Comparison of ENCODE assay signal across 1 cellular context in the genomic region with DNA sequence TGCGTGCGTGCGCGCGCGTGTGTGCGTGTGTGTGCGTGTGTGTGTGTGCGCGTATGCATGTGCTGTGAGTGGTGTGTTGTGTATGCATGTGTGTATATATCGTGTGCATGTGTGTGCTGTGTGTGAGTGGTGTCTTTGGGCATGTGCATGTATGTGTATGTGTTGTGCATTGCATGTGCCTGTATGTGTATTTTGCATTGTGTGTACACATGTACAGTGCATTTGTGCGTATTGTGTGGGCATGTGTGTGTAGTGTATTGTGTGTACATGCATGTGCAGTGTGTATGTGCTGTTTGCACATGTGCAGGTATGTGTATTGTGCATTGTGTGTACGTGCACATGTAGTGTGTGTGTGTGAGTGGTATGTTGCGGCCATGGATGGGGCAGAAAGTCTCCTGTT.
TF ChIP-seq lines count a peak whose summit lies in the region.

No MANE protein-coding gene starts in this region.

TF ChIP-seq in HEK293, 187 proteins besides CTCF, POLR2A, EP300 and RAD21 (continued from another document):
- TF ChIP-seq ZSCAN4 (tag by site-specific recombination; IDR thresholded peaks at IDR 0.05) (peak; percentile 78), ZNF19 (tag by site-specific recombination; IDR thresholded peaks at IDR 0.05; ENCODE audit: low read depth) (no peak), ZNF121 (tag by site-specific recombination; IDR thresholded peaks at IDR 0.05) (no peak)
